8 cellular contexts compared by ENCODE assay signal in the genomic region with DNA sequence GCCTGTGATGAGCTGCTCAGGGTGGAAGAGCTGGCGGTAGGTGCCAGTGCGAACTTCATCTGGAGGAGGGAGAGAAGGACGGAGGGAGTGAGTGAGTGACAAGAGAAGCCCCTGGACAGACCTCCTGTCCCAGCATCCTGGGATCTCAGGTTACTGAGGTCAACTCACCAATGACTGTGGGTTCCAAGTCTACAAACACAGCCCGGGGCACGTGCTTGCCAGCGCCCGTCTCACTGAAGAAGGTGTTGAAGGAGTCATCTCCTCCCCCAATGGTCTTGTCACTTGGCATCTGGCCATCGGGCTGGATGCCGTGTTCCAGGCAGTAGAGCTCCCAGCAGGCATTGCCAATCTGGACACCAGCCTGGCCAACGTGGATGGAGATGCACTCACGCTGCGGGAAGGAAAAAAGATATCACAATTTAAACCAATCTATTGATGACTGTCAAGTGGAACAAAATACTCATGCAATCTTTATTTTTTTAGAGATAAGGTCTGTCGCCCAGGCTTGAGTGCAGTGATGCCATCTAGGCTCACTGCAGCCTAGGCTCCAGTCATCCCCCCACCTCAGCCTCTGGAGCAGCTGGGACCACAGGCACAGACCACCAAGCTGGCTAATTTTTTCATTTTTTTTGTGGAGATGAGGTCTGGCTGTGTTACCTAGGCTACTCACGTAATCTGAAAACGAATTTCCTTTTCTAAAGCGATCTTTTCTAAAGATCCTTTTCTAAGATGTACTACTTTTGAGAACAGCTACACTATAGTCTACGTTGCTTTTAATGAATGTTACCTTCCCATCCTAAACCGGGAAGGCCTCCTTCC. TPM values are rescaled to one million over a fixed set of nuclear protein-coding genes. Genes with fewer than 3 reads are reported as not detected.
DNase-seq lines count a peak whose midpoint lies in the region; ATAC-seq lines count a peak whose summit lies in the region.

No MANE protein-coding gene starts in this region.

- peaks cover 25% of the 10 kb centered on the region for H3K4me1 ChIP-seq in stomach smooth muscle (ENCODE audit: control insufficient read depth, insufficient read depth, low read length)

- H3K36me3 Mint-ChIP-seq in IgD-negative memory B cell, result peaks cover 8% of the 10 kb centered on the region
- peaks cover 47% of the 10 kb centered on the region for H3K36me3 Mint-ChIP-seq in activated naive CD8-positive, alpha-beta T cell treated with anti-CD3 and anti-CD28 coated beads, Interleukin-2, amount 50 U/mL, for 24 hours (ENCODE audit: low read depth)

- H3K4me3 ChIP-seq in iPS-18c (ENCODE audit: insufficient read depth, low read depth, low read length) (peak overlapping the region; percentile 100), stomach smooth muscle (ENCODE audit: low read length in 2 of 2) (peak overlapping the region; percentile 98)

- peaks cover 5% of the 10 kb centered on the region for H3K9me3 ChIP-seq in iPS-18c (ENCODE audit: control insufficient read depth, insufficient read depth, low read length)
- H3K9me3 ChIP-seq in stomach smooth muscle (ENCODE audit: control insufficient read depth in 2 of 2, low read length in 2 of 2), result no peaks in the 10 kb centered on the region

- peak overlapping the region; percentile 98 for H3K27ac ChIP-seq in stomach smooth muscle (ENCODE audit: low read length)

- peaks cover 14 to 19% of the 10 kb centered on the region in 2 donors for H3K36me3 ChIP-seq in stomach smooth muscle (ENCODE audit: control insufficient read depth in 2 of 2, insufficient read depth in 2 of 2, low read length in 2 of 2)

- peak; percentile 10 for DNase-seq in activated naive CD8-positive, alpha-beta T cell treated with anti-CD3 and anti-CD28 coated beads, Interleukin-2, amount 50 U/mL, for 24 hours
- no peak for DNase-seq in NCI-H526 (lab: John Stamatoyannopoulos, UW)
- DNase-seq in DMS 273 treated with DMSO at 0.1 percent for 48 hours (lab: John Stamatoyannopoulos, UW), result no peak
- DNase-seq in NCI-H82 treated with DMSO at 0.1 percent for 48 hours (lab: John Stamatoyannopoulos, UW; ENCODE audit: unreplicated experiment), result no peak
- no peak for DNase-seq in DMS53 treated with DMSO at 0.1 percent for 48 hours (lab: John Stamatoyannopoulos, UW; ENCODE audit: unreplicated experiment)

- H3K27me3 ChIP-seq in stomach smooth muscle (ENCODE audit: control insufficient read depth in 1 of 2, insufficient read depth in 2 of 2, low read length in 2 of 2), result no peaks in the 10 kb centered on the region

- no peaks in the 10 kb centered on the region for H3K27me3 Mint-ChIP-seq in IgD-negative memory B cell
- peaks cover 3% of the 10 kb centered on the region for H3K27me3 Mint-ChIP-seq in activated naive CD8-positive, alpha-beta T cell treated with anti-CD3 and anti-CD28 coated beads, Interleukin-2, amount 50 U/mL, for 24 hours

- peak overlapping the region; percentile 96 to 99 (median 98) for H3K4me3 Mint-ChIP-seq in IgD-negative memory B cell
- H3K4me3 Mint-ChIP-seq in activated naive CD8-positive, alpha-beta T cell treated with anti-CD3 and anti-CD28 coated beads, Interleukin-2, amount 50 U/mL, for 24 hours, result peak overlapping the region; percentile 99

- no peaks in the 10 kb centered on the region for H3K9me3 Mint-ChIP-seq in IgD-negative memory B cell
- H3K9me3 Mint-ChIP-seq in activated naive CD8-positive, alpha-beta T cell treated with anti-CD3 and anti-CD28 coated beads, Interleukin-2, amount 50 U/mL, for 24 hours, result no peaks in the 10 kb centered on the region

- H3K9ac ChIP-seq in stomach smooth muscle (ENCODE audit: low read length in 2 of 2), result peak overlapping the region; percentile 93 to 97

- H3K27ac Mint-ChIP-seq in IgD-negative memory B cell, result peak overlapping the region; percentile 97 to 99 (median 98)
- peak overlapping the region; percentile 99 for H3K27ac Mint-ChIP-seq in activated naive CD8-positive, alpha-beta T cell treated with anti-CD3 and anti-CD28 coated beads, Interleukin-2, amount 50 U/mL, for 24 hours

- H3K4me1 Mint-ChIP-seq in IgD-negative memory B cell, result peaks cover 30 to 39% (median 37%) of the 10 kb centered on the region in 3 donors
- H3K4me1 Mint-ChIP-seq in activated naive CD8-positive, alpha-beta T cell treated with anti-CD3 and anti-CD28 coated beads, Interleukin-2, amount 50 U/mL, for 24 hours, result peaks cover 54% of the 10 kb centered on the region

- ATAC-seq in activated naive CD8-positive, alpha-beta T cell treated with anti-CD3 and anti-CD28 coated beads, Interleukin-2, amount 50 U/mL, for 24 hours, result no peak

RNA-seq across cellular contexts. Expression of a gene that starts 1.7 kb away (rescaled TPM):
- polyA plus RNA-seq in IgD-negative memory B cell, result 396 TPM

RNA-seq across cellular contexts. Expression of a gene that starts 18.9 kb away (rescaled TPM):
- polyA plus RNA-seq in IgD-negative memory B cell, result 37.3 TPM

RNA-seq across cellular contexts. Expression of a gene that starts 34.9 kb away (rescaled TPM):
- not detected for polyA plus RNA-seq in IgD-negative memory B cell

RNA-seq across cellular contexts. Expression of a gene that starts 59.3 kb away (rescaled TPM):
- 286 TPM for polyA plus RNA-seq in IgD-negative memory B cell

RNA-seq across cellular contexts. Expression of a gene that starts 59.8 kb away (rescaled TPM):
- 3.2 TPM for polyA plus RNA-seq in IgD-negative memory B cell
